ENCODE assay signal across 1 cellular context in the genomic region with DNA sequence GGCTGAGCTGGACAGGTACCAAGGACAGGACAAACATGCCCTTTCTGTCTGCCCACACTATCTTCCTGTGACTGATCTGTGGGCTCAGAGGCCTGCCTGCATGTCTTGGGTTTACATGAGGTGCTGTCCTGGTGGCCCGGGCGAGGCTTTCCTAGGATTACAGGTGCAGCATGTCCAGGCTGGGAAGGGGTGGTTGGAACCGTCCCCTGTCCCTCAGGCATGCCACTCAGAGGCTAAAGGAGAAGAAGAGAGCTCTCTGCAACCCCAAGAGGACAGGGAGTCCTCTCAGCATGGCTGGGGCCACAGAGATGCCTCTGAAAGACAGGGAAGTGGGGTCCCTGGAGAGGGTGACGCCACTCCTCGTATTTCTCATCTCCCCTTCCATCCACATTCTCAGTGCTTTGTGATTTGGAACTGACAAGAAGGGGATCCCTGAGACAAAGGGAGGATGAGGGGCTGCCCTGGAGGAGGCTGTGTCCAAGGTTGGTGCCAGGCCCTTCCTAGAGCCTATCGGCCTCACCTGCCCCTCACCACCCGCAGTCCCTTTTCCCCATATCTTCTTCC.
TF ChIP-seq lines count a peak whose summit lies in the region.

No MANE protein-coding gene starts in this region.

TF ChIP-seq in HCT116, 20 proteins besides CTCF, POLR2A, EP300 and RAD21:
- no peak for TF ChIP-seq ZFX (IDR thresholded peaks at IDR 0.05)
- no peak for TF ChIP-seq TCF7L2 (IDR thresholded peaks at IDR 0.05; ENCODE audit: borderline replicate concordance, extremely low read depth, insufficient read depth, insufficient read length)
- TF ChIP-seq SIN3A (IDR thresholded peaks at IDR 0.05; ENCODE audit: low read depth): no peak
- TF ChIP-seq EZH2phosphoT487 (IDR thresholded peaks at IDR 0.05; ENCODE audit: borderline replicate concordance): no peak
- TF ChIP-seq SRF (IDR thresholded peaks at IDR 0.05; ENCODE audit: low read depth): no peak
- TF ChIP-seq, protein P1, sequence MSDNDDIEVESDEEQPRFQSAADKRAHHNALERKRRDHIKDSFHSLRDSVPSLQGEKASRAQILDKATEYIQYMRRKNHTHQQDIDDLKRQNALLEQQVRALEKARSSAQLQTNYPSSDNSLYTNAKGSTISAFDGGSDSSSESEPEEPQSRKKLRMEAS (IDR thresholded peaks at IDR 0.05): no peak
- TF ChIP-seq, protein P2, sequence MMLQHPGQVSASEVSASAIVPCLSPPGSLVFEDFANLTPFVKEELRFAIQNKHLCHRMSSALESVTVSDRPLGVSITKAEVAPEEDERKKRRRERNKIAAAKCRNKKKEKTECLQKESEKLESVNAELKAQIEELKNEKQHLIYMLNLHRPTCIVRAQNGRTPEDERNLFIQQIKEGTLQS (IDR thresholded peaks at IDR 0.05): no peak
- TF ChIP-seq POLR2AphosphoS5 (IDR thresholded peaks at IDR 0.05; ENCODE audit: low read depth, low read length): no peak
- TF ChIP-seq EZH2 (IDR thresholded peaks at IDR 0.05): no peak
- TF ChIP-seq, protein P3, sequence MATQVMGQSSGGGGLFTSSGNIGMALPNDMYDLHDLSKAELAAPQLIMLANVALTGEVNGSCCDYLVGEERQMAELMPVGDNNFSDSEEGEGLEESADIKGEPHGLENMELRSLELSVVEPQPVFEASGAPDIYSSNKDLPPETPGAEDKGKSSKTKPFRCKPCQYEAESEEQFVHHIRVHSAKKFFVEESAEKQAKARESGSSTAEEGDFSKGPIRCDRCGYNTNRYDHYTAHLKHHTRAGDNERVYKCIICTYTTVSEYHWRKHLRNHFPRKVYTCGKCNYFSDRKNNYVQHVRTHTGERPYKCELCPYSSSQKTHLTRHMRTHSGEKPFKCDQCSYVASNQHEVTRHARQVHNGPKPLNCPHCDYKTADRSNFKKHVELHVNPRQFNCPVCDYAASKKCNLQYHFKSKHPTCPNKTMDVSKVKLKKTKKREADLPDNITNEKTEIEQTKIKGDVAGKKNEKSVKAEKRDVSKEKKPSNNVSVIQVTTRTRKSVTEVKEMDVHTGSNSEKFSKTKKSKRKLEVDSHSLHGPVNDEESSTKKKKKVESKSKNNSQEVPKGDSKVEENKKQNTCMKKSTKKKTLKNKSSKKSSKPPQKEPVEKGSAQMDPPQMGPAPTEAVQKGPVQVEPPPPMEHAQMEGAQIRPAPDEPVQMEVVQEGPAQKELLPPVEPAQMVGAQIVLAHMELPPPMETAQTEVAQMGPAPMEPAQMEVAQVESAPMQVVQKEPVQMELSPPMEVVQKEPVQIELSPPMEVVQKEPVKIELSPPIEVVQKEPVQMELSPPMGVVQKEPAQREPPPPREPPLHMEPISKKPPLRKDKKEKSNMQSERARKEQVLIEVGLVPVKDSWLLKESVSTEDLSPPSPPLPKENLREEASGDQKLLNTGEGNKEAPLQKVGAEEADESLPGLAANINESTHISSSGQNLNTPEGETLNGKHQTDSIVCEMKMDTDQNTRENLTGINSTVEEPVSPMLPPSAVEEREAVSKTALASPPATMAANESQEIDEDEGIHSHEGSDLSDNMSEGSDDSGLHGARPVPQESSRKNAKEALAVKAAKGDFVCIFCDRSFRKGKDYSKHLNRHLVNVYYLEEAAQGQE (IDR thresholded peaks at IDR 0.05; ENCODE audit: low read depth): no peak
- TF ChIP-seq SP1 (IDR thresholded peaks at IDR 0.05; ENCODE audit: low read depth): no peak
- no peak for TF ChIP-seq EGR1 (IDR thresholded peaks at IDR 0.05; ENCODE audit: low read depth)
- TF ChIP-seq JUND (IDR thresholded peaks at IDR 0.05): no peak
- TF ChIP-seq YY1 (IDR thresholded peaks at IDR 0.05; ENCODE audit: extremely low read depth, insufficient replicate concordance, low read depth, low read length): no peak
- no peak for TF ChIP-seq ELF1 (IDR thresholded peaks at IDR 0.05; ENCODE audit: borderline replicate concordance, low read depth)
- TF ChIP-seq ZNF274 (IDR thresholded peaks at IDR 0.05; ENCODE audit: low read depth, low read length): no peak
